ENCODE assay signal across 23 cellular contexts in the genomic region with DNA sequence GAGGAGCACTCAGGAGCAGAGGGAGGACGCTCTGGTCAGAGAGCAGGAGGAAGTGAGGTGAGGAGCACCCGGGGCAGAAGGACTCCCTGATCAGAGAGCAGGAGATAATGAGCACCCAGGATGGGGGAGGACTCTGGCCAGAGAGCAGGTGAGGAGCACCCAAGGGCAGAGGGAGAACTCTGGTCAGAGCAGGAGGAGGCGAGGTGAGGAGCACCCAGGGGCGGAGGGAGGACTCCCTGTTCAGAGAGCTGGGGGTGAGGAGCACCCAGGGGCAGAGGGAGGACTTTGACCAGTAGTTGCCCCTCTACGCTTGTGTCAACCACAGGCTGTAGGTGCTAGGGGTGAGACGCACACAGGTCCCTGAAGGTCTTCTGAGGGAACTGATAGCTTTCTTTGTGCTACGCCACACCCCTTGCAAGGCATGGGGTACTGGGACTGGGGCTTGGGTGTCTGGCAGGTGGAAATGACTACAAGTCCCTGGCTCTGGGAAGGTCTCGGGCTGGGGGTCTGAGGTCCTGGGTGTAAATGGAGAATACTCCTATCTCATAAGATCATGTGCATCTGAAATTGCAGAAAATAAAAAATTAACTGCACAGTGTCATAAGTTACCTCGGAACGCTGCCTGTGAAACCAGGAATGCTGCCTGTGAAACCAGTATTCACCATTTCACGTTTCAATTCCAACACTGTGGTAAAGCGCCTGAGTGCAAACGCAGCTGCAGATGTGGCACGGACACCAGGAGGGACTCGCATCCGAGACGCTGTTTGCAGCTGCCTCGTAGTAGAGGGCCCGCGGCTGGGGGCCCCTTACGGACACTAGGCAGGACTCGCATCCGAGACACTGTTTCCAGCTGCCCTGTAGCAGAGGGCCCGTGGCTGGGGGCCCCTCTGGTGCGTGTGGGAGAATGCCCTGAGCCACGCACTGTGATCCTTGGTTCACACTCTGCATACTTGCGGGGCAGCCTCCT. TPM values are rescaled to one million over a fixed set of nuclear protein-coding genes. Genes with fewer than 3 reads are reported as not detected.
DNase-seq lines count a peak whose midpoint lies in the region; ATAC-seq and TF ChIP-seq lines count a peak whose summit lies in the region.
"Had no signal": no experiment of that assay in that cellular context is flagged by ENCODE, and none has a peak within 500 bp of the region (broad histone marks: within the 10 kb centered on the region; RNA-seq: fewer than 3 reads in every experiment).

No MANE protein-coding gene starts in this region.

- intact Hi-C loops in cardiac septum (cut with DNase I) = no loop called here
- intact Hi-C loops in left ventricle myocardium inferior (cut with micrococcal nuclease) = no loop called here
- intact Hi-C loops in activated B cell treated with CpG ODN at 0.5 μM for 24 hours (cut with micrococcal nuclease) = no loop called here

- H3K36me3 Mint-ChIP-seq in activated B cell treated with CpG ODN at 0.5 μM for 24 hours (ENCODE audit: low read depth) (peaks cover 89% of the 10 kb centered on the region), naive B cell (peaks cover 0 to 20% of the 10 kb centered on the region in 2 donors)

- H3K27ac ChIP-seq in left ventricle myocardium inferior (replicated peaks) = no peak overlapping the region
- no peak overlapping the region for H3K27ac ChIP-seq in coronary artery
- H3K27ac ChIP-seq: BLaER1, esophagus squamous epithelium, gastroesophageal sphincter, HL-60 had no signal

- peaks cover 49% of the 10 kb centered on the region for H3K36me3 ChIP-seq in left ventricle myocardium inferior

- no peak overlapping the region for H3K4me3 ChIP-seq in left ventricle myocardium inferior
- no peak overlapping the region for H3K4me3 ChIP-seq in coronary artery
- H3K4me3 ChIP-seq in foreskin fibroblast (ENCODE audit: low read depth in 1 of 2, low read length in 2 of 2) = no peak overlapping the region
- H3K4me3 ChIP-seq: BLaER1, esophagus squamous epithelium, gastroesophageal sphincter had no signal

- H3K4me1 Mint-ChIP-seq in activated B cell treated with CpG ODN at 0.5 μM for 24 hours (peaks cover 16% of the 10 kb centered on the region), naive B cell (peaks cover 5 to 13% (median 5%) of the 10 kb centered on the region in 3 donors)
- H3K4me1 Mint-ChIP-seq: activated naive CD4-positive, alpha-beta T cell treated with anti-CD3 and anti-CD28 coated beads, Interleukin-2, amount 10 ng/mL, durations not matched to agents 7 days and 5 days had no signal

- no peaks in the 10 kb centered on the region for H3K9me3 Mint-ChIP-seq in activated B cell treated with CpG ODN at 0.5 μM for 24 hours
- H3K9me3 Mint-ChIP-seq in naive B cell = no peaks in the 10 kb centered on the region
- H3K9me3 Mint-ChIP-seq: activated CD8-positive, alpha-beta T cell treated with anti-CD3 and anti-CD28 coated beads for 36 hours; activated naive CD4-positive, alpha-beta T cell treated with anti-CD3 and anti-CD28 coated beads, Interleukin-2, amount 10 ng/mL, durations not matched to agents 7 days and 5 days; H9 had no signal

- peak overlapping the region; percentile 69 for H3K27ac Mint-ChIP-seq in activated B cell treated with CpG ODN at 0.5 μM for 24 hours
- peak overlapping the region in 5 of 6 donors; percentile 28 to 81 (median 49) for H3K27ac Mint-ChIP-seq in naive B cell
- H3K27ac Mint-ChIP-seq: activated CD8-positive, alpha-beta T cell treated with anti-CD3 and anti-CD28 coated beads for 36 hours had no signal

- no peak overlapping the region for H3K4me3 Mint-ChIP-seq in activated B cell treated with CpG ODN at 0.5 μM for 24 hours
- no peak overlapping the region for H3K4me3 Mint-ChIP-seq in naive B cell
- H3K4me3 Mint-ChIP-seq: activated CD8-positive, alpha-beta T cell treated with anti-CD3 and anti-CD28 coated beads for 36 hours; activated naive CD4-positive, alpha-beta T cell treated with anti-CD3 and anti-CD28 coated beads, Interleukin-2, amount 10 ng/mL, durations not matched to agents 7 days and 5 days; H9 had no signal

- ATAC-seq in activated B cell treated with CpG ODN at 0.5 μM for 24 hours (ENCODE audit: low read depth) (no peak), naive B cell (ENCODE audit: low read depth in 2 of 2) (no peak)
- ATAC-seq: activated CD4-positive, CD25-positive, alpha-beta regulatory T cell treated with anti-CD3 and anti-CD28 coated beads, Interleukin-2, amount 50 U/mL, for 24 hours; activated CD8-positive, alpha-beta T cell treated with anti-CD3 and anti-CD28 coated beads for 36 hours; gastroesophageal sphincter had no signal

- no peak for TF ChIP-seq CTCF in left ventricle myocardium inferior (IDR thresholded peaks at IDR 0.05; ENCODE audit: borderline replicate concordance)
- TF ChIP-seq CTCF in activated B cell treated with CpG ODN at 0.5 μM for 24 hours (IDR thresholded peaks at IDR 0.05) = no peak
- TF ChIP-seq CTCF in coronary artery (IDR thresholded peaks at IDR 0.05) = no peak
- TF ChIP-seq CTCF in foreskin fibroblast (IDR thresholded peaks at IDR 0.05; ENCODE audit: low read depth, low read length) = no peak

- H3K9me3 ChIP-seq in left ventricle myocardium inferior (replicated peaks) = no peaks in the 10 kb centered on the region
- H3K9me3 ChIP-seq: BLaER1, esophagus squamous epithelium, gastroesophageal sphincter had no signal

- H3K4me1 ChIP-seq in left ventricle myocardium inferior = no peaks in the 10 kb centered on the region
- H3K4me1 ChIP-seq: gastroesophageal sphincter had no signal

- POLR2A ChIA-PET in activated B cell treated with CpG ODN at 0.5 μM for 24 hours (lab: Charles Lee) = interaction anchor here (2.7 kb wide), 1 partner anchor 32 kb away, joined by 7 read pairs; no protein-coding TSS in a partner anchor

- no peaks in the 10 kb centered on the region for H3K27me3 ChIP-seq in left ventricle myocardium inferior (ENCODE audit: low read depth)
- H3K27me3 ChIP-seq: BLaER1, esophagus squamous epithelium, gastroesophageal sphincter had no signal

- DNase-seq in cardiac septum (ENCODE audit: low spot score) (peak; percentile 72), left ventricle myocardium inferior (no peak), activated B cell treated with CpG ODN at 0.5 μM for 24 hours (no peak), naive B cell (no peak), dedifferentiated amniotic fluid mesenchymal stem cell (ENCODE audit: extremely low spot score) (no peak), coronary artery (ENCODE audit: low spot score) (no peak), foreskin fibroblast (no peak)
- DNase-seq in activated naive CD4-positive, alpha-beta T cell (lab: John Stamatoyannopoulos, UW) = no peak
- DNase-seq: activated CD8-positive, alpha-beta T cell treated with anti-CD3 and anti-CD28 coated beads for 36 hours; activated naive CD4-positive, alpha-beta T cell treated with anti-CD3 and anti-CD28 coated beads, Interleukin-2, amount 10 ng/mL, durations not matched to agents 7 days and 5 days; activated T-cell treated with anti-CD3 and anti-CD28 coated beads for 4 hours; caudate nucleus; esophagus squamous epithelium; H9; mammary epithelial cell; NCI-H1417; NCI-H524 treated with DMSO at 0.1 percent for 48 hours; stimulated activated CD4-positive, alpha-beta T cell treated with anti-CD3 and anti-CD28 coated beads, Interleukin-4, amount 100 ng/mL, for 24 hours had no signal

- H3K27me3 Mint-ChIP-seq in activated B cell treated with CpG ODN at 0.5 μM for 24 hours = no peaks in the 10 kb centered on the region
- no peaks in the 10 kb centered on the region for H3K27me3 Mint-ChIP-seq in naive B cell
- H3K27me3 Mint-ChIP-seq: activated CD8-positive, alpha-beta T cell treated with anti-CD3 and anti-CD28 coated beads for 36 hours; activated naive CD4-positive, alpha-beta T cell treated with anti-CD3 and anti-CD28 coated beads, Interleukin-2, amount 10 ng/mL, durations not matched to agents 7 days and 5 days had no signal

- CTCF ChIA-PET in activated B cell treated with CpG ODN at 0.5 μM for 24 hours (lab: Charles Lee) = no interaction called here

RNA-seq across cellular contexts. Expression of a gene that starts 27.0 kb away (rescaled TPM):
- total RNA-seq in cardiac septum (0.19 TPM), left ventricle myocardium inferior (not detected), activated B cell treated with CpG ODN at 0.5 μM for 24 hours (1.4 and 2.0 TPM in 2 replicates)
- under 1 TPM in 1 of 6 donors, not detected in 5; 0.09 TPM for polyA plus RNA-seq in naive B cell (ENCODE audit: low read depth in 6 of 6)
- total RNA-seq: activated CD8-positive, alpha-beta T cell treated with anti-CD3 and anti-CD28 coated beads for 36 hours; Daoy; gastroesophageal sphincter; mammary epithelial cell had no signal
- polyA plus RNA-seq: mammary epithelial cell had no signal

RNA-seq across cellular contexts. Expression of a gene that starts 51.5 kb away (rescaled TPM):
- total RNA-seq in cardiac septum = 14.7 TPM
- 11.0 TPM for total RNA-seq in left ventricle myocardium inferior
- total RNA-seq in activated B cell treated with CpG ODN at 0.5 μM for 24 hours = 246 and 269 TPM in 2 replicates
- 10 to 100 TPM; 19.5 to 63.3 (median 52.7) TPM for polyA plus RNA-seq in naive B cell (ENCODE audit: low read depth in 6 of 6)

Comparison
In these comparisons a context has a peak if more than half of its experiments do, and no peak if none do; other contexts are left out.
1. RNA of a gene that starts 51.5 kb away (total RNA-seq): 246 to 269 TPM in activated B cell treated with CpG ODN at 0.5 μM for 24 hours; 14.7 TPM in cardiac septum (single experiment) and 11.0 TPM in left ventricle myocardium inferior (single experiment); every median in the first group is over 10 times any median in the second.